In genomic region chr11:94193288-94193687, GRCh38 we compare ENCODE assay signal across 15 cellular contexts.
DNase-seq lines count a peak whose midpoint lies in the region; ATAC-seq and TF ChIP-seq lines count a peak whose summit lies in the region.
"Had no signal": no experiment of that assay in that cellular context is flagged by ENCODE, and none has a peak within 500 bp of the region (broad histone marks: within the 10 kb centered on the region; RNA-seq: fewer than 3 reads in every experiment).

No MANE protein-coding gene starts in this region.

- no peak overlapping the region for H3K27ac Mint-ChIP-seq in Calu3 (ENCODE audit: unreplicated experiment)
- H3K27ac Mint-ChIP-seq in activated CD4-positive, alpha-beta T cell treated with anti-CD3 and anti-CD28 coated beads, Interleukin-2, amount 10 ng/mL, durations not matched to agents 24 days and 14 days, result no peak overlapping the region
- no peak overlapping the region for H3K27ac Mint-ChIP-seq in T-cell
- H3K27ac Mint-ChIP-seq: activated CD4-positive, alpha-beta memory T cell treated with anti-CD3 and anti-CD28 coated beads, Interleukin-2, amount 10 ng/mL, durations not matched to agents 7 days and 5 days; B cell had no signal

- H3K36me3 Mint-ChIP-seq in Calu3 (ENCODE audit: insufficient read depth, unreplicated experiment), result no peaks in the 10 kb centered on the region
- H3K36me3 Mint-ChIP-seq in activated CD4-positive, alpha-beta T cell treated with anti-CD3 and anti-CD28 coated beads, Interleukin-2, amount 10 ng/mL, durations not matched to agents 24 days and 14 days (ENCODE audit: low read depth), result peaks cover 2% of the 10 kb centered on the region
- H3K36me3 Mint-ChIP-seq in T-cell, result peaks cover 5% of the 10 kb centered on the region

- DNase-seq in Calu3, result peak; percentile 7
- DNase-seq in NCI-H446 treated with DMSO at 0.1 percent for 48 hours (lab: John Stamatoyannopoulos, UW), result peak; percentile 87
- peak; percentile 26 for DNase-seq in cerebellar cortex (ENCODE audit: low spot score)
- DNase-seq in kidney tubule cell (ENCODE audit: low spot score), result peak; percentile 83
- no peak for DNase-seq in activated CD4-positive, alpha-beta T cell treated with anti-CD3 and anti-CD28 coated beads, Interleukin-2, amount 10 ng/mL, durations not matched to agents 24 days and 14 days
- DNase-seq in HEK293T (ENCODE audit: extremely low spot score), result no peak
- DNase-seq in MM.1S, result no peak
- DNase-seq in T-cell, result no peak
- DNase-seq: activated CD4-positive, alpha-beta memory T cell treated with anti-CD3 and anti-CD28 coated beads, Interleukin-2, amount 10 ng/mL, durations not matched to agents 7 days and 5 days; activated gamma-delta T cell; KG1; NCI-H1694 treated with DMSO at 0.1 percent for 48 hours; NCI-H82; stimulated activated CD8-positive, alpha-beta memory T cell treated with anti-CD3 and anti-CD28 coated beads, Interleukin-4, amount 100 ng/mL, for 48 hours had no signal

- H3K9me3 Mint-ChIP-seq in Calu3 (ENCODE audit: low read depth, unreplicated experiment), result no peaks in the 10 kb centered on the region
- no peaks in the 10 kb centered on the region for H3K9me3 Mint-ChIP-seq in activated CD4-positive, alpha-beta T cell treated with anti-CD3 and anti-CD28 coated beads, Interleukin-2, amount 10 ng/mL, durations not matched to agents 24 days and 14 days
- H3K9me3 Mint-ChIP-seq in T-cell, result peaks cover 0 to 3% (median 2%) of the 10 kb centered on the region in 3 donors
- H3K9me3 Mint-ChIP-seq: activated CD4-positive, alpha-beta memory T cell treated with anti-CD3 and anti-CD28 coated beads, Interleukin-2, amount 10 ng/mL, durations not matched to agents 7 days and 5 days had no signal

- H3K9me2 ChIP-seq in MM.1S (replicated peaks; ENCODE audit: insufficient read depth, low read length), result no peaks in the 10 kb centered on the region

- no peaks in the 10 kb centered on the region for H3F3A ChIP-seq in MM.1S (ENCODE audit: insufficient read depth, low read length)

- POLR2A ChIA-PET in HEK293T (lab: Yijun Ruan, JAX), result no interaction called here
- POLR2A ChIA-PET in T-cell (lab: Charles Lee), result no interaction called here

- intact Hi-C loops in Calu3 (cut with micrococcal nuclease; ENCODE audit: unreplicated experiment), result no loop called here
- intact Hi-C loops in activated CD4-positive, alpha-beta T cell treated with anti-CD3 and anti-CD28 coated beads, Interleukin-2, amount 10 ng/mL, durations not matched to agents 24 days and 14 days (cut with micrococcal nuclease), result no loop called here

- H3K4me1 Mint-ChIP-seq in Calu3 (ENCODE audit: low read depth, unreplicated experiment) (peaks cover 7% of the 10 kb centered on the region), T-cell (no peaks in the 10 kb centered on the region)
- H3K4me1 Mint-ChIP-seq in activated CD4-positive, alpha-beta T cell treated with anti-CD3 and anti-CD28 coated beads, Interleukin-2, amount 10 ng/mL, durations not matched to agents 24 days and 14 days, result no peaks in the 10 kb centered on the region
- H3K4me1 Mint-ChIP-seq: activated CD4-positive, alpha-beta memory T cell treated with anti-CD3 and anti-CD28 coated beads, Interleukin-2, amount 10 ng/mL, durations not matched to agents 7 days and 5 days; B cell had no signal

- H3K27me3 ChIP-seq in MM.1S (replicated peaks; ENCODE audit: insufficient read depth, low read length), result no peaks in the 10 kb centered on the region

- H3K4me3 Mint-ChIP-seq in Calu3 (ENCODE audit: low read depth, unreplicated experiment), result no peak overlapping the region
- no peak overlapping the region for H3K4me3 Mint-ChIP-seq in activated CD4-positive, alpha-beta T cell treated with anti-CD3 and anti-CD28 coated beads, Interleukin-2, amount 10 ng/mL, durations not matched to agents 24 days and 14 days
- no peak overlapping the region for H3K4me3 Mint-ChIP-seq in T-cell
- H3K4me3 Mint-ChIP-seq: activated CD4-positive, alpha-beta memory T cell treated with anti-CD3 and anti-CD28 coated beads, Interleukin-2, amount 10 ng/mL, durations not matched to agents 7 days and 5 days; B cell had no signal

- ATAC-seq in T-cell (replicated peaks in 1 of 4), result no peak

- H3K27ac ChIP-seq in MM.1S (ENCODE audit: low read length), result no peak overlapping the region

- no peaks in the 10 kb centered on the region for H3K36me3 ChIP-seq in MM.1S (replicated peaks; ENCODE audit: insufficient read depth, low read length)

- H3K79me2 ChIP-seq in MM.1S (ENCODE audit: low read length), result no peaks in the 10 kb centered on the region

- TF ChIP-seq CTCF in Calu3 (IDR thresholded peaks at IDR 0.05; ENCODE audit: unreplicated experiment) (no peak), MM.1S (IDR thresholded peaks at IDR 0.05; ENCODE audit: low read length) (no peak)

- no peaks in the 10 kb centered on the region for H3K9me3 ChIP-seq in MM.1S (replicated peaks; ENCODE audit: insufficient read depth, low read length)

- H3K9ac ChIP-seq in MM.1S (ENCODE audit: low read length), result no peak overlapping the region

- BruUV-seq in Calu3 (replicated peaks; lab: Mats Ljungman, UMichigan), result no TSS peak

- CTCF ChIA-PET in Calu3 (lab: Charles Lee), result no interaction called here
- CTCF ChIA-PET in HEK293T (lab: Yijun Ruan, JAX), result no interaction called here
- CTCF ChIA-PET in T-cell (lab: Charles Lee), result no interaction called here

- no peaks in the 10 kb centered on the region for H4K20me1 ChIP-seq in MM.1S (ENCODE audit: insufficient read depth, low read length)

- H3K4me3 ChIP-seq in MM.1S (ENCODE audit: low read length), result no peak overlapping the region

- no peak overlapping the region for H3K4me2 ChIP-seq in MM.1S (ENCODE audit: low read depth, low read length)

- no peaks in the 10 kb centered on the region for H3K27me3 Mint-ChIP-seq in Calu3 (ENCODE audit: unreplicated experiment)
- H3K27me3 Mint-ChIP-seq in activated CD4-positive, alpha-beta T cell treated with anti-CD3 and anti-CD28 coated beads, Interleukin-2, amount 10 ng/mL, durations not matched to agents 24 days and 14 days, result no peaks in the 10 kb centered on the region
- no peaks in the 10 kb centered on the region for H3K27me3 Mint-ChIP-seq in T-cell
- H3K27me3 Mint-ChIP-seq: activated CD4-positive, alpha-beta memory T cell treated with anti-CD3 and anti-CD28 coated beads, Interleukin-2, amount 10 ng/mL, durations not matched to agents 7 days and 5 days had no signal

- H2AFZ ChIP-seq in MM.1S (ENCODE audit: low read length), result no peak overlapping the region

- no peaks in the 10 kb centered on the region for H3K4me1 ChIP-seq in MM.1S (ENCODE audit: low read length)

TF ChIP-seq in HEK293T, 16 proteins besides CTCF, POLR2A, EP300 and RAD21:
- TF ChIP-seq FOXK2 (IDR thresholded peaks at IDR 0.05) (no peak), ELF4 (IDR thresholded peaks at IDR 0.05) (no peak), FOXM1 (IDR thresholded peaks at IDR 0.05; ENCODE audit: borderline replicate concordance) (no peak), TARDBP (IDR thresholded peaks at IDR 0.05) (no peak), HDGF (IDR thresholded peaks at IDR 0.05; ENCODE audit: borderline replicate concordance) (no peak), L3MBTL2 (conservative IDR thresholded peaks at IDR 0.05) (no peak), ZNF384 (IDR thresholded peaks at IDR 0.05) (no peak), SUZ12 (IDR thresholded peaks at IDR 0.05) (no peak), BHLHE40 (IDR thresholded peaks at IDR 0.05; ENCODE audit: borderline replicate concordance) (no peak), SP1 (IDR thresholded peaks at IDR 0.05) (no peak), LEF1 (IDR thresholded peaks at IDR 0.05; ENCODE audit: borderline replicate concordance) (no peak), CTBP1 (IDR thresholded peaks at IDR 0.05; ENCODE audit: borderline replicate concordance) (no peak), NFRKB (IDR thresholded peaks at IDR 0.05) (no peak), FOXA1 (IDR thresholded peaks at IDR 0.05) (no peak), ARNT (IDR thresholded peaks at IDR 0.05) (no peak)
- TF ChIP-seq, protein P1, sequence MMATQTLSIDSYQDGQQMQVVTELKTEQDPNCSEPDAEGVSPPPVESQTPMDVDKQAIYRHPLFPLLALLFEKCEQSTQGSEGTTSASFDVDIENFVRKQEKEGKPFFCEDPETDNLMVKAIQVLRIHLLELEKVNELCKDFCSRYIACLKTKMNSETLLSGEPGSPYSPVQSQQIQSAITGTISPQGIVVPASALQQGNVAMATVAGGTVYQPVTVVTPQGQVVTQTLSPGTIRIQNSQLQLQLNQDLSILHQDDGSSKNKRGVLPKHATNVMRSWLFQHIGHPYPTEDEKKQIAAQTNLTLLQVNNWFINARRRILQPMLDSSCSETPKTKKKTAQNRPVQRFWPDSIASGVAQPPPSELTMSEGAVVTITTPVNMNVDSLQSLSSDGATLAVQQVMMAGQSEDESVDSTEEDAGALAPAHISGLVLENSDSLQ (IDR thresholded peaks at IDR 0.05), result no peak

Comparison
In these comparisons a context has a peak if more than half of its experiments do, and no peak if none do; other contexts are left out.
1. DNase-seq: peak in Calu3 (single experiment), NCI-H446 treated with DMSO at 0.1 percent for 48 hours (single experiment), cerebellar cortex (single experiment) and kidney tubule cell (single experiment); none in activated CD4-positive, alpha-beta T cell treated with anti-CD3 and anti-CD28 coated beads, Interleukin-2, amount 10 ng/mL, durations not matched to agents 24 days and 14 days (single experiment), HEK293T (single experiment), MM.1S (single experiment) and T-cell (0 of 34).